In the genomic region with DNA sequence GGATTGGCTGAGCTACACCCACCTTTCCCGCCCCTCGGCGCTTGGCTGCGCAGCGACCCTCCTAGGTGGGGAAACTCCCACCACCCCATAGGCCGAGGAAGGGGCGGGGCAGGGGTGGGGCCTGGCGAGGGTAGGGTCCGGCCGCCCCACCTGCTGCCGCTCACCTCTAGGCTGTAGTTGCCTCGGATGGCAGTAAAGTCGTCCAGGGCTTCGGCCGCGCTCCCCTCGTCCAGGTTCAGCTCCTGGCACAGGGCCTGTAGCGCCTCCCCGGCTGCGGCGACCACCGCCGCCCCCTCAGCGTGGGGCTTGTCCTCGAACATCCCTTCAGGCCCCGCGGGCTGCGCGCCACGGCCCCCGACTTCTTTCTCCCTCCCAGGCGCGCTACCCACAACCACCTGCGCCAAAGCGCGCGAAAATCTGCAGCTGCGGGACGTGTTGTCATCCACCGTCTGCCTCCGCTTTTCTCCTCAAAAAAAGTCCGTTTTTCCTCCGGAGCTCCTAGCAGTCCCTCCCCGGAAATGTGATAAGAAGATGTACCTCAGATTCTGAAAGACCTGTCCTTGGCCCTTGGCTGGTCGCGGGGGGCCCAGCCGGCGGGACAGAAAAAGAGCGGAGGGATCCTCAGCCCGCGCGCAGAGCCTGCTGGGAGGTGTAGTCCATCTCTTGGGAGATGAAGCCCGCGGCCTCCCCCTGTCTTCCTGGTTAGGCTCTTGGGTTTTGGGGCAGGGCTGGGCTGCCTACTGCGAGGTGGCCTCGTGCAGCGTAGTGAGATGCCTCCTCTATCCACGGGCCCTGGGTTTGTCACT, we compare ENCODE assay signal across 8 cellular contexts. TPM values are rescaled to one million over a fixed set of nuclear protein-coding genes. Genes with fewer than 3 reads are reported as not detected.
DNase-seq lines count a peak whose midpoint lies in the region; ATAC-seq and TF ChIP-seq lines count a peak whose summit lies in the region.

A gene with protein sequence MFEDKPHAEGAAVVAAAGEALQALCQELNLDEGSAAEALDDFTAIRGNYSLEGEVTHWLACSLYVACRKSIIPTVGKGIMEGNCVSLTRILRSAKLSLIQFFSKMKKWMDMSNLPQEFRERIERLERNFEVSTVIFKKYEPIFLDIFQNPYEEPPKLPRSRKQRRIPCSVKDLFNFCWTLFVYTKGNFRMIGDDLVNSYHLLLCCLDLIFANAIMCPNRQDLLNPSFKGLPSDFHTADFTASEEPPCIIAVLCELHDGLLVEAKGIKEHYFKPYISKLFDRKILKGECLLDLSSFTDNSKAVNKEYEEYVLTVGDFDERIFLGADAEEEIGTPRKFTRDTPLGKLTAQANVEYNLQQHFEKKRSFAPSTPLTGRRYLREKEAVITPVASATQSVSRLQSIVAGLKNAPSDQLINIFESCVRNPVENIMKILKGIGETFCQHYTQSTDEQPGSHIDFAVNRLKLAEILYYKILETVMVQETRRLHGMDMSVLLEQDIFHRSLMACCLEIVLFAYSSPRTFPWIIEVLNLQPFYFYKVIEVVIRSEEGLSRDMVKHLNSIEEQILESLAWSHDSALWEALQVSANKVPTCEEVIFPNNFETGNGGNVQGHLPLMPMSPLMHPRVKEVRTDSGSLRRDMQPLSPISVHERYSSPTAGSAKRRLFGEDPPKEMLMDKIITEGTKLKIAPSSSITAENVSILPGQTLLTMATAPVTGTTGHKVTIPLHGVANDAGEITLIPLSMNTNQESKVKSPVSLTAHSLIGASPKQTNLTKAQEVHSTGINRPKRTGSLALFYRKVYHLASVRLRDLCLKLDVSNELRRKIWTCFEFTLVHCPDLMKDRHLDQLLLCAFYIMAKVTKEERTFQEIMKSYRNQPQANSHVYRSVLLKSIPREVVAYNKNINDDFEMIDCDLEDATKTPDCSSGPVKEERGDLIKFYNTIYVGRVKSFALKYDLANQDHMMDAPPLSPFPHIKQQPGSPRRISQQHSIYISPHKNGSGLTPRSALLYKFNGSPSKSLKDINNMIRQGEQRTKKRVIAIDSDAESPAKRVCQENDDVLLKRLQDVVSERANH (minus strand): TSS at position 389 of the 806 bp plus-strand sequence. CDS start 69 bp downstream, at position 320.

- H3K4me1 ChIP-seq in osteoblast (ENCODE audit: insufficient read depth, low read length) (peaks cover 11% of the 10 kb centered on the region), thoracic aorta (ENCODE audit: control insufficient read depth in 1 of 2, low read depth in 2 of 2) (peaks cover 8 to 15% of the 10 kb centered on the region in 2 donors)

- no peaks in the 10 kb centered on the region for H4K20me1 ChIP-seq in osteoblast (ENCODE audit: insufficient read depth, low read length)

- H3K9me3 Mint-ChIP-seq in HFFc6 (no peaks in the 10 kb centered on the region), glutamatergic neuron (ENCODE audit: unreplicated experiment) (peaks cover 4% of the 10 kb centered on the region)
- no peaks in the 10 kb centered on the region for H3K9me3 Mint-ChIP-seq in activated naive CD4-positive, alpha-beta T cell treated with anti-CD3 and anti-CD28 coated beads, Interleukin-2, amount 50 U/mL, for 24 hours

- peak within 1 kb of the TSS; percentile 81 for H3K27ac ChIP-seq in osteoblast (ENCODE audit: low read depth, low read length)
- peak within 1 kb of the TSS; percentile 39 to 55 for H3K27ac ChIP-seq in thoracic aorta

- no peaks in the 10 kb centered on the region for H3K36me3 ChIP-seq in osteoblast (ENCODE audit: insufficient read depth, low read length)
- no peaks in the 10 kb centered on the region for H3K36me3 ChIP-seq in thoracic aorta

- H3K4me2 ChIP-seq in osteoblast (ENCODE audit: insufficient read depth, low read length), result peak within 1 kb of the TSS; percentile 100

- H3K27ac Mint-ChIP-seq in HFFc6 (peak within 1 kb of the TSS; percentile 98), glutamatergic neuron (ENCODE audit: unreplicated experiment) (peak within 1 kb of the TSS; percentile 97)
- peak within 1 kb of the TSS; percentile 100 for H3K27ac Mint-ChIP-seq in activated naive CD4-positive, alpha-beta T cell treated with anti-CD3 and anti-CD28 coated beads, Interleukin-2, amount 50 U/mL, for 24 hours

- no peaks in the 10 kb centered on the region for H3K27me3 Mint-ChIP-seq in HFFc6 (ENCODE audit: insufficient read depth)
- no peaks in the 10 kb centered on the region for H3K27me3 Mint-ChIP-seq in activated naive CD4-positive, alpha-beta T cell treated with anti-CD3 and anti-CD28 coated beads, Interleukin-2, amount 50 U/mL, for 24 hours
- no peaks in the 10 kb centered on the region for H3K27me3 Mint-ChIP-seq in glutamatergic neuron (ENCODE audit: unreplicated experiment)

- H3K9me3 ChIP-seq in osteoblast (ENCODE audit: low read depth, low read length) (no peaks in the 10 kb centered on the region), thoracic aorta (no peaks in the 10 kb centered on the region)

- TF ChIP-seq CTCF in HFFc6 (IDR thresholded peaks at IDR 0.05), result peak; percentile 46
- no peak for TF ChIP-seq CTCF in glutamatergic neuron (IDR thresholded peaks at IDR 0.05; ENCODE audit: partially characterized antibody, unreplicated experiment)
- no peak for TF ChIP-seq CTCF in osteoblast (IDR thresholded peaks at IDR 0.05; ENCODE audit: extremely low read depth, low read depth, low read length)
- TF ChIP-seq CTCF in thoracic aorta (IDR thresholded peaks at IDR 0.05), result no peak

- H2AFZ ChIP-seq in osteoblast (ENCODE audit: low read length), result peak within 1 kb of the TSS; percentile 99

- peaks cover 47% of the 10 kb centered on the region for H3K79me2 ChIP-seq in osteoblast (ENCODE audit: insufficient read depth, low read length)

- H3K4me3 Mint-ChIP-seq in HFFc6 (peak within 1 kb of the TSS; percentile 98), glutamatergic neuron (ENCODE audit: unreplicated experiment) (peak within 1 kb of the TSS; percentile 99)
- peak within 1 kb of the TSS; percentile 99 for H3K4me3 Mint-ChIP-seq in activated naive CD4-positive, alpha-beta T cell treated with anti-CD3 and anti-CD28 coated beads, Interleukin-2, amount 50 U/mL, for 24 hours

- H3K27me3 ChIP-seq in osteoblast (ENCODE audit: insufficient read depth, low read length), result no peaks in the 10 kb centered on the region
- no peaks in the 10 kb centered on the region for H3K27me3 ChIP-seq in thoracic aorta (replicated peaks; ENCODE audit: insufficient read depth)

- no peaks in the 10 kb centered on the region for H3K36me3 Mint-ChIP-seq in HFFc6 (ENCODE audit: low read depth)
- H3K36me3 Mint-ChIP-seq in activated naive CD4-positive, alpha-beta T cell treated with anti-CD3 and anti-CD28 coated beads, Interleukin-2, amount 50 U/mL, for 24 hours, result peaks cover 3% of the 10 kb centered on the region
- H3K36me3 Mint-ChIP-seq in glutamatergic neuron (ENCODE audit: unreplicated experiment), result no peaks in the 10 kb centered on the region

- peaks cover 24% of the 10 kb centered on the region for H3K4me1 Mint-ChIP-seq in HFFc6 (ENCODE audit: low read depth)
- peaks cover 38% of the 10 kb centered on the region for H3K4me1 Mint-ChIP-seq in activated naive CD4-positive, alpha-beta T cell treated with anti-CD3 and anti-CD28 coated beads, Interleukin-2, amount 50 U/mL, for 24 hours
- H3K4me1 Mint-ChIP-seq in glutamatergic neuron (ENCODE audit: low read depth, unreplicated experiment), result peaks cover 1% of the 10 kb centered on the region

- ATAC-seq in SK-N-SH treated with all-trans-retinoic acid at 6 μM for 48 hours (peak; percentile 93), thoracic aorta (ENCODE audit: insufficient number of reproducible peaks, low FRiP score, low read depth) (peak; percentile 67)

- DNase-seq in GM03348 (ENCODE audit: low spot score), result peak; percentile 92
- DNase-seq in HFFc6, result peak; percentile 71
- peak; percentile 64 for DNase-seq in NCI-H1048 (lab: John Stamatoyannopoulos, UW)
- peak; percentile 81 for DNase-seq in glutamatergic neuron
- peak; percentile 93 for DNase-seq in osteoblast (ENCODE audit: insufficient read length, low spot score, missing footprints)
- peak; percentile 25 for DNase-seq in thoracic aorta (ENCODE audit: low spot score)

- peak within 1 kb of the TSS; percentile 87 for H3K4me3 ChIP-seq in osteoblast (ENCODE audit: insufficient read depth, low read length)
- H3K4me3 ChIP-seq in thoracic aorta, result peak within 1 kb of the TSS; percentile 82

TF ChIP-seq in SK-N-SH treated with all-trans-retinoic acid at 6 μM for 48 hours, 23 proteins besides CTCF, POLR2A, EP300 and RAD21 (continues in another document):
- TF ChIP-seq BACH2 (CRISPR knock-in tag; IDR thresholded peaks at IDR 0.05; ENCODE audit: borderline replicate concordance) (0 out of 2 replicates have a peak, but pooled peaks have one; percentile 56), ZNF8 (CRISPR knock-in tag; IDR thresholded peaks at IDR 0.05) (0 out of 2 replicates have a peak, but pooled peaks have one; percentile 7), TCF4 (CRISPR knock-in tag; IDR thresholded peaks at IDR 0.05; ENCODE audit: borderline replicate concordance) (peak; percentile 62; the same call in 1 of the 2 replicates), CSDC2 (CRISPR knock-in tag; IDR thresholded peaks at IDR 0.05) (no peak), ZFP3 (CRISPR knock-in tag; IDR thresholded peaks at IDR 0.05) (no peak)
- TF ChIP-seq, protein P1, sequence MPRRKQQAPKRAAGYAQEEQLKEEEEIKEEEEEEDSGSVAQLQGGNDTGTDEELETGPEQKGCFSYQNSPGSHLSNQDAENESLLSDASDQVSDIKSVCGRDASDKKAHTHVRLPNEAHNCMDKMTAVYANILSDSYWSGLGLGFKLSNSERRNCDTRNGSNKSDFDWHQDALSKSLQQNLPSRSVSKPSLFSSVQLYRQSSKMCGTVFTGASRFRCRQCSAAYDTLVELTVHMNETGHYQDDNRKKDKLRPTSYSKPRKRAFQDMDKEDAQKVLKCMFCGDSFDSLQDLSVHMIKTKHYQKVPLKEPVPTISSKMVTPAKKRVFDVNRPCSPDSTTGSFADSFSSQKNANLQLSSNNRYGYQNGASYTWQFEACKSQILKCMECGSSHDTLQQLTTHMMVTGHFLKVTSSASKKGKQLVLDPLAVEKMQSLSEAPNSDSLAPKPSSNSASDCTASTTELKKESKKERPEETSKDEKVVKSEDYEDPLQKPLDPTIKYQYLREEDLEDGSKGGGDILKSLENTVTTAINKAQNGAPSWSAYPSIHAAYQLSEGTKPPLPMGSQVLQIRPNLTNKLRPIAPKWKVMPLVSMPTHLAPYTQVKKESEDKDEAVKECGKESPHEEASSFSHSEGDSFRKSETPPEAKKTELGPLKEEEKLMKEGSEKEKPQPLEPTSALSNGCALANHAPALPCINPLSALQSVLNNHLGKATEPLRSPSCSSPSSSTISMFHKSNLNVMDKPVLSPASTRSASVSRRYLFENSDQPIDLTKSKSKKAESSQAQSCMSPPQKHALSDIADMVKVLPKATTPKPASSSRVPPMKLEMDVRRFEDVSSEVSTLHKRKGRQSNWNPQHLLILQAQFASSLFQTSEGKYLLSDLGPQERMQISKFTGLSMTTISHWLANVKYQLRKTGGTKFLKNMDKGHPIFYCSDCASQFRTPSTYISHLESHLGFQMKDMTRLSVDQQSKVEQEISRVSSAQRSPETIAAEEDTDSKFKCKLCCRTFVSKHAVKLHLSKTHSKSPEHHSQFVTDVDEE (CRISPR knock-in tag; IDR thresholded peaks at IDR 0.05), result peak; percentile 89

RNA-seq across cellular contexts. Expression of the gene that starts here (rescaled TPM):
- total RNA-seq in HFFc6 (2021; fragmentation: NEBNext Ultra II Directional; extraction: Animal tissue kit (Norgen Biotek cat#: 25700)), result 10 to 100 TPM in 5 of 6 experiments, 1 to 10 TPM in 1; 6.6 to 13.3 (median 12.9) TPM
- total RNA-seq in glutamatergic neuron (ENCODE audit: unreplicated experiment), result 4.9 TPM
- total RNA-seq in osteoblast, result 8.8 and 9.8 TPM in 2 replicates
- total RNA-seq in thoracic aorta, result 10 to 100 TPM in 1 of 2 donors, 1 to 10 TPM in 1; 2.5 to 17.1 TPM

Comparison
In these comparisons a context has a peak if more than half of its experiments do, and no peak if none do; other contexts are left out.
1. Peak in every context shown above with its lines: DNase-seq, ATAC-seq, H3K4me3 ChIP-seq and H3K27ac ChIP-seq.
2. DNase-seq: peak in every context shown above with its lines; median percentile 93 in osteoblast; 92 in GM03348; 81 in glutamatergic neuron; 71 in HFFc6; 64 in NCI-H1048; 25 in thoracic aorta.